8 cellular contexts compared by ENCODE assay signal in the genomic region with DNA sequence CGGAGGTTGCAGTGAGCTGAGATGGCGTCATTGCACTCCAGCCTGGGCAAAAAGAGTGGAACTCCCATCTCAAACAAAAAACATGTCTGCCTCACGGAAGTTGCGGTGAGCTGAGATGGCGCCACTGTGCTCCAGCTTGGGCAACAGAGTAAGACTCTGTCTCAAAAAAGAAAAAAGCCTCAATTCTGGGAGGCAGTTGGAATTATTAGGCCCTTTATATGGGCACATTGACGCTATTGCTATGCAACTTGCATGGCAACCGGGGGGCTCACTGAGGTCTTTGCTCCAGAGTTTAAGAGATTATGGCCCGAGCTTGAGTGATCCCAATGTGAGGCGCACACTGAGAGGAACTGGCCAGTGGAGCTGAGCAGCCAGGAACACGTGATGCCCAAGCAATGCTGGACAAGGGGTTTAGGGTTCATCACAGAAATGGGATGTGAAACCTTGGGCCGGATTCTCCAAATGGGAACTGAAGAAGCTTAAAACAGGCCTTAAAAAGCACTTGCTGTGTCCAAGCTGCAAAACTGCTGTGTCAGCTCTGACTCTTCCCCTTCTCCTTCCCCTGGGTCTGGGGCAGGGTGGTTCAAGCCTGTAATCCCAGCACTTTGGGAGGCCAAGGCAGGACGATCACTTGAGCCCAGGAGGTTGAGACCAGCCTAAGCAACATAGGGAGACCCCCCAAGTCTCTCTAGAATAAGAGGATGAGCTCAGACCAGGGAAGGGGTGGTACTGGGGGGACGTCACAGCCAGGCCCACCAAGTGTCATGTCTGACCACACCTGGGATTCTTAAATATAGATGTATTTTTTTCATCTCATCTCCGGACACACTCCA. TPM values are rescaled to one million over a fixed set of nuclear protein-coding genes. Genes with fewer than 3 reads are reported as not detected.
DNase-seq lines count a peak whose midpoint lies in the region; ATAC-seq, FAIRE-seq and TF ChIP-seq lines count a peak whose summit lies in the region.

No MANE protein-coding gene starts in this region.

- TF ChIP-seq EP300 in GM12878 (IDR thresholded peaks at IDR 0.05; ENCODE audit: borderline replicate concordance in 1 of 2, control insufficient read depth in 1 of 2, low read depth in 2 of 2, low read length in 2 of 2) = no peak

- H3K27ac ChIP-seq in CD4-positive, alpha-beta memory T cell (ENCODE audit: low read depth, low read length) = no peak overlapping the region
- H3K27ac ChIP-seq in GM12878 (ENCODE audit: control insufficient read depth, insufficient read depth) (peak overlapping the region; percentile 61), lung (ENCODE audit: low read depth in 1 of 2, low read length in 1 of 2) (peak overlapping the region in 1 of 2 donors; percentile 79), vagina (peak overlapping the region; percentile 96)

- in situ Hi-C loops in GM12878 (cut with MboI) = no loop called here

- FAIRE-seq in GM12878 (lab: Jason Lieb, UNC) = peak; percentile 78

- H4K20me1 ChIP-seq in GM12878 (ENCODE audit: control insufficient read depth, insufficient read depth) = no peaks in the 10 kb centered on the region

- TF ChIP-seq RAD21 in GM12878 (IDR thresholded peaks at IDR 0.05; ENCODE audit: insufficient read depth, low read depth, low read length) = no peak

- intact Hi-C loops in CD4-positive, alpha-beta memory T cell (cut with micrococcal nuclease) = loop anchor here (5.0 kb wide), 1 partner anchor 320 kb away; the partner anchor contains the start of gene CA11
- intact Hi-C loops in GM12878 (cut with micrococcal nuclease; ENCODE audit: unreplicated experiment) (loop anchor here (10.0 kb wide), 1 partner anchor 333 kb away; the partner anchor contains the start of gene DBP), vagina (cut with DNase I) (loop anchor here (10.0 kb wide), 2 partner anchors 93 to 333 kb away; partner anchors contain the start of genes DBP and PPP1R15A)

- POLR2A ChIA-PET in CD4-positive, alpha-beta memory T cell (lab: Charles Lee; ENCODE audit: partially characterized antibody) = interaction anchor here (0.8 to 5.6 kb wide), 15 partner anchors 8 to 179 kb away, joined by 3 to 134 read pairs (median 5); partner anchors contain the start of genes BAX, GYS1, NUCB1 and PPP1R15A
- POLR2A ChIA-PET in GM12878 (lab: Charles Lee) = interaction anchor here (0.6 to 4.2 kb wide), 12 partner anchors 12 to 179 kb away, joined by 3 to 53 read pairs (median 6); partner anchors contain the start of genes BAX, GYS1, NUCB1 and PPP1R15A

- H3K79me2 ChIP-seq in GM12878 (ENCODE audit: control insufficient read depth, insufficient read depth, low read length) = peaks cover 33% of the 10 kb centered on the region

- SMC1A ChIA-PET in GM12878 (lab: Charles Lee; ENCODE audit: uncharacterized antibody, unreplicated experiment) = interaction anchor here (0.9 to 3.2 kb wide), 11 partner anchors 10 to 179 kb away, joined by 3 to 28 read pairs (median 5); partner anchors contain the start of genes GYS1, HSD17B14 and RUVBL2

- no peaks in the 10 kb centered on the region for H3K9me3 Mint-ChIP-seq in CD4-positive, alpha-beta memory T cell

- peaks cover 28 to 55% (median 40%) of the 10 kb centered on the region in 4 donors for H3K4me1 Mint-ChIP-seq in CD4-positive, alpha-beta memory T cell

- RAD21 ChIA-PET in GM12878 (lab: Charles Lee; ENCODE audit: unreplicated experiment) = interaction anchor here (0.6 to 1.7 kb wide), 11 partner anchors 10 to 177 kb away, joined by 3 to 8 read pairs (median 4); partner anchors contain the start of genes GYS1, PPP1R15A and RUVBL2

- 64% methylated on average over 14 of the region's 14 CpGs for WGBS in GM12878 (ENCODE audit: insufficient coverage, insufficient replicate concordance, low lambda C conversion rate, missing lambda C conversion rate)
- 60 to 71% methylated on average over 14 of the region's 14 CpGs for WGBS in lung, 2 donors

- no peaks in the 10 kb centered on the region for H3K27me3 Mint-ChIP-seq in CD4-positive, alpha-beta memory T cell

- H2AFZ ChIP-seq in GM12878 (ENCODE audit: control insufficient read depth, low read depth, low read length) = no peak overlapping the region

- peak overlapping the region in 2 of 7 donors; percentile 69 to 98 for H3K27ac Mint-ChIP-seq in CD4-positive, alpha-beta memory T cell

- ATAC-seq in GM12878 (no peak), lung (ENCODE audit: insufficient read depth, low FRiP score) (no peak), HG02970 (IDR thresholded peaks at IDR 0.05; ENCODE audit: low FRiP score, unreplicated experiment) (no peak)

- H3K9me3 ChIP-seq in CD4-positive, alpha-beta memory T cell (ENCODE audit: control insufficient read depth in 1 of 2, low read length in 2 of 2) = no peaks in the 10 kb centered on the region
- H3K9me3 ChIP-seq in GM12878 (replicated peaks; ENCODE audit: control insufficient read depth, insufficient read depth, low read length) = no peaks in the 10 kb centered on the region
- no peaks in the 10 kb centered on the region for H3K9me3 ChIP-seq in lung (ENCODE audit: control insufficient read depth in 2 of 2, insufficient read depth in 1 of 2, low read length in 1 of 2)
- no peaks in the 10 kb centered on the region for H3K9me3 ChIP-seq in vagina
- H3K9me3 ChIP-seq in BE2C = no peaks in the 10 kb centered on the region

- peak overlapping the region; percentile 99 for H3K4me2 ChIP-seq in GM12878 (ENCODE audit: control insufficient read depth, insufficient read depth)

- H3K27me3 ChIP-seq in CD4-positive, alpha-beta memory T cell (ENCODE audit: insufficient read depth, low read length) = no peaks in the 10 kb centered on the region
- H3K27me3 ChIP-seq in GM12878 (replicated peaks in 1 of 2; ENCODE audit: control insufficient read depth in 2 of 2, insufficient read depth in 2 of 2, low read length in 1 of 2) = no peaks in the 10 kb centered on the region
- no peaks in the 10 kb centered on the region for H3K27me3 ChIP-seq in lung (ENCODE audit: control insufficient read depth, insufficient read depth)
- no peaks in the 10 kb centered on the region for H3K27me3 ChIP-seq in vagina
- H3K27me3 ChIP-seq in BE2C = no peaks in the 10 kb centered on the region

- H3K4me1 ChIP-seq in CD4-positive, alpha-beta memory T cell (ENCODE audit: insufficient read depth, low read length) = peaks cover 41% of the 10 kb centered on the region
- H3K4me1 ChIP-seq in GM12878 (ENCODE audit: control insufficient read depth, insufficient read depth, low read length) (peaks cover 32% of the 10 kb centered on the region), lung (ENCODE audit: control insufficient read depth in 2 of 2, insufficient read depth in 2 of 2, low read length in 2 of 2) (peaks cover 5% of the 10 kb centered on the region in 2 donors), vagina (peaks cover 40% of the 10 kb centered on the region), BE2C (peaks cover 27% of the 10 kb centered on the region)

- TF ChIP-seq CTCF in GM12878 (IDR thresholded peaks at IDR 0.05 in 2 of 3, conservative IDR thresholded peaks at IDR 0.05 in 1 of 3; ENCODE audit: control insufficient read depth in 2 of 3, extremely low read depth in 1 of 3, insufficient read depth in 1 of 3, low read depth in 3 of 3, low read length in 3 of 3) (no peak), lung (IDR thresholded peaks at IDR 0.05; ENCODE audit: control extremely low read depth, extremely low read depth) (no peak), vagina (IDR thresholded peaks at IDR 0.05) (no peak), BE2C (IDR thresholded peaks at IDR 0.05; ENCODE audit: low read depth, low read length) (no peak)

- H3K4me3 ChIP-seq in CD4-positive, alpha-beta memory T cell (ENCODE audit: low read length in 2 of 2) = no peak overlapping the region
- peak overlapping the region; percentile 93; the same call in 1 of the 2 replicates for H3K4me3 ChIP-seq in GM12878
- H3K4me3 ChIP-seq in lung = no peak overlapping the region
- peak overlapping the region; percentile 72 to 87 for H3K4me3 ChIP-seq in vagina
- no peak overlapping the region for H3K4me3 ChIP-seq in BE2C (ENCODE audit: low read depth, low read length)

- DNase-seq in CD4-positive, alpha-beta memory T cell = no peak
- DNase-seq in LoVo (ENCODE audit: low spot score) (peak; percentile 48), GM12878 (ENCODE audit: low read depth, low spot score) (no peak), lung (ENCODE audit: low spot score) (peak; percentile 55), vagina (ENCODE audit: extremely low spot score in 2 of 2) (no peak), middle frontal gyrus (ENCODE audit: extremely low spot score, low spot score) (no peak), BE2C (no peak)

- H3K9ac ChIP-seq in GM12878 (ENCODE audit: control insufficient read depth, insufficient read depth, low read length) = peak overlapping the region; percentile 28; the same call in 1 of the 2 replicates

- peaks cover 19 to 39% of the 10 kb centered on the region in 2 donors for H3K36me3 Mint-ChIP-seq in CD4-positive, alpha-beta memory T cell

- CTCF ChIA-PET in CD4-positive, alpha-beta memory T cell (lab: Charles Lee; ENCODE audit: partially characterized antibody) = interaction anchor here (0.8 to 5.4 kb wide), 7 partner anchors 26 to 180 kb away, joined by 4 to 50 read pairs (median 8); partner anchors contain the start of genes GYS1, HSD17B14 and RUVBL2
- CTCF ChIA-PET in GM12878 (lab: Yijun Ruan, JAX) = interaction anchor here (0.6 to 3.1 kb wide), 13 partner anchors 25 to 376 kb away, joined by 3 to 31 read pairs (median 5); partner anchors contain the start of genes CA11, GYS1, NUCB1 and RUVBL2

- no TSS peak for BruUV-seq in GM12878 (replicated peaks; lab: Mats Ljungman, UMichigan)

- TF ChIP-seq POLR2A in GM12878 (IDR thresholded peaks at IDR 0.05; ENCODE audit: low read depth, low read length) (peak; percentile 71), vagina (IDR thresholded peaks at IDR 0.05) (no peak)

- H3K4me3 Mint-ChIP-seq in CD4-positive, alpha-beta memory T cell = peak overlapping the region in 5 of 8 donors; percentile 1 to 46 (median 17)

- peaks cover 17% of the 10 kb centered on the region for H3K36me3 ChIP-seq in CD4-positive, alpha-beta memory T cell (ENCODE audit: insufficient read depth, low read length)
- peaks cover 5 to 34% of the 10 kb centered on the region in 2 experiments for H3K36me3 ChIP-seq in GM12878 (ENCODE audit: control insufficient read depth in 2 of 2, insufficient read depth in 2 of 2, low read length in 1 of 2)
- peaks cover 5 to 18% of the 10 kb centered on the region in 2 donors for H3K36me3 ChIP-seq in lung (ENCODE audit: control insufficient read depth in 2 of 2, insufficient read depth in 2 of 2, low read length in 2 of 2)
- peaks cover 0 to 26% of the 10 kb centered on the region in 2 donors for H3K36me3 ChIP-seq in vagina
- H3K36me3 ChIP-seq in BE2C = peaks cover 37% of the 10 kb centered on the region

RNA-seq across cellular contexts. Expression of gene FTL, which starts 2.5 kb away (rescaled TPM):
- total RNA-seq in CD4-positive, alpha-beta memory T cell = 1,000 to 10,000 TPM; 1,304 to 1,371 TPM
- 1,000 to 10,000 TPM; 3,537 to 4,474 TPM for polyA plus RNA-seq in CD4-positive, alpha-beta memory T cell
- 86.0 and 88.4 TPM in 2 replicates for total RNA-seq in GM12878 (2013; cell fraction: nucleolus; rRNA removed)
- total RNA-seq in GM12878 (2014; rRNA removed) (1,329 and 1,429 TPM in 2 replicates), GM12878 (2014; rRNA removed; fragmentation: Illumina TruSeq; extraction: Trizol) (1,207 and 1,334 TPM in 2 replicates), GM12878 (2021) (994 and 1,017 TPM in 2 replicates), lung (1,000 to 10,000 TPM; 2,880 to 6,540 TPM), vagina (4,380 TPM)
- 1,181 TPM for polyA plus RNA-seq in GM12878 (2011; ENCODE audit: low read depth)
- polyA plus RNA-seq in GM12878 (2011; rRNA removed) (148 and 364 TPM in 2 replicates), GM12878 (2014; fragmentation: Illumina TruSeq; extraction: Trizol) (1,187 and 1,762 TPM in 2 replicates), GM12878 (2014; fragmentation: Nextera tagmentation; extraction: Ambion mirVana) (1,000 to 10,000 TPM; 5,502 to 8,913 TPM), GM12878 (2014; rRNA removed) (1,363 and 1,437 TPM in 2 replicates), GM12878 (2016; fragmentation: Nextera tagmentation; extraction: Ambion mirVana) (1,000 to 10,000 TPM; 4,849 to 4,896 TPM), lung (over 10,000 TPM; 17,775 to 22,369 TPM)
- polyA plus RNA-seq in GM12878 (2011; cell fraction: cytosol; rRNA removed) = 1,075 and 1,106 TPM in 2 replicates
- polyA plus RNA-seq in GM12878 (2011; cell fraction: nucleus; rRNA removed) = 345 and 359 TPM in 2 replicates
- polyA plus RNA-seq in GM12878 (2012) = 1,628 and 2,313 TPM in 2 replicates
- polyA minus RNA-seq in GM12878 (2011; rRNA and poly(A)+ RNA removed) = 168 and 426 TPM in 2 replicates
- polyA minus RNA-seq in GM12878 (2011; cell fraction: cytosol; rRNA and poly(A)+ RNA removed) = 172 and 175 TPM in 2 replicates
- polyA minus RNA-seq in GM12878 (2011; cell fraction: nucleus; rRNA and poly(A)+ RNA removed) = 67.8 and 78.5 TPM in 2 replicates
- polyA plus RNA-seq in BE2C (2012; ENCODE audit: insufficient read depth, insufficient read length, low read depth) = 845 TPM

RNA-seq across cellular contexts. Expression of gene BAX, which starts 12.9 kb away (rescaled TPM):
- total RNA-seq in CD4-positive, alpha-beta memory T cell = 100 to 1,000 TPM; 173 to 183 TPM
- polyA plus RNA-seq in CD4-positive, alpha-beta memory T cell = 10 to 100 TPM; 56.5 to 66.8 TPM
- 45.7 and 48.8 TPM in 2 replicates for total RNA-seq in GM12878 (2013; cell fraction: nucleolus; rRNA removed)
- total RNA-seq in GM12878 (2014; rRNA removed) (114 and 119 TPM in 2 replicates), GM12878 (2014; rRNA removed; fragmentation: Illumina TruSeq; extraction: Trizol) (73.1 and 73.4 TPM in 2 replicates), GM12878 (2021) (221 and 223 TPM in 2 replicates), lung (100 to 1,000 TPM in 1 of 2 donors, 10 to 100 TPM in 1; 25.9 to 109 TPM), vagina (52.3 TPM)
- polyA plus RNA-seq in GM12878 (2011; ENCODE audit: low read depth) = 270 TPM
- polyA plus RNA-seq in GM12878 (2011; rRNA removed) (104 and 163 TPM in 2 replicates), GM12878 (2014; fragmentation: Illumina TruSeq; extraction: Trizol) (61.4 and 122 TPM in 2 replicates), GM12878 (2014; fragmentation: Nextera tagmentation; extraction: Ambion mirVana) (10 to 100 TPM in 1 of 2 experiments, 1 to 10 TPM in 1; 7.2 to 15.3 TPM), GM12878 (2014; rRNA removed) (205 and 237 TPM in 2 replicates), GM12878 (2016; fragmentation: Nextera tagmentation; extraction: Ambion mirVana) (100 to 1,000 TPM; 152 to 164 TPM), lung (100 to 1,000 TPM in 1 of 2 donors, 10 to 100 TPM in 1; 99.0 to 121 TPM)
- 226 and 231 TPM in 2 replicates for polyA plus RNA-seq in GM12878 (2011; cell fraction: cytosol; rRNA removed)
- 190 and 218 TPM in 2 replicates for polyA plus RNA-seq in GM12878 (2011; cell fraction: nucleus; rRNA removed)
- polyA plus RNA-seq in GM12878 (2012) = 155 and 219 TPM in 2 replicates
- 47.0 and 93.4 TPM in 2 replicates for polyA minus RNA-seq in GM12878 (2011; rRNA and poly(A)+ RNA removed)
- polyA minus RNA-seq in GM12878 (2011; cell fraction: cytosol; rRNA and poly(A)+ RNA removed) = 68.7 and 69.7 TPM in 2 replicates
- 66.3 and 104 TPM in 2 replicates for polyA minus RNA-seq in GM12878 (2011; cell fraction: nucleus; rRNA and poly(A)+ RNA removed)
- polyA plus RNA-seq in BE2C (2012; ENCODE audit: insufficient read depth, insufficient read length, low read depth) = 70.8 TPM

RNA-seq across cellular contexts. Expression of gene GYS1, which starts 25.5 kb away (rescaled TPM):
- 10 to 100 TPM; 56.2 to 56.4 TPM for total RNA-seq in CD4-positive, alpha-beta memory T cell
- polyA plus RNA-seq in CD4-positive, alpha-beta memory T cell = 10 to 100 TPM; 30.6 to 31.4 TPM
- total RNA-seq in GM12878 (2013; cell fraction: nucleolus; rRNA removed) = 77.6 and 83.1 TPM in 2 replicates
- total RNA-seq in GM12878 (2014; rRNA removed) (35.4 and 39.5 TPM in 2 replicates), GM12878 (2014; rRNA removed; fragmentation: Illumina TruSeq; extraction: Trizol) (20.2 and 21.5 TPM in 2 replicates), GM12878 (2021) (37.3 and 40.2 TPM in 2 replicates), lung (10 to 100 TPM; 34.1 to 49.7 TPM), vagina (32.2 TPM)
- 30.6 TPM for polyA plus RNA-seq in GM12878 (2011; ENCODE audit: low read depth)
- polyA plus RNA-seq in GM12878 (2011; rRNA removed) (36.0 and 62.0 TPM in 2 replicates), GM12878 (2014; fragmentation: Illumina TruSeq; extraction: Trizol) (40.6 and 44.3 TPM in 2 replicates), GM12878 (2014; fragmentation: Nextera tagmentation; extraction: Ambion mirVana) (1 to 10 TPM; 3.7 to 5.8 TPM), GM12878 (2014; rRNA removed) (42.2 and 45.5 TPM in 2 replicates), GM12878 (2016; fragmentation: Nextera tagmentation; extraction: Ambion mirVana) (10 to 100 TPM; 37.3 to 40.6 TPM), lung (10 to 100 TPM; 22.7 to 29.7 TPM)
- 72.2 and 76.1 TPM in 2 replicates for polyA plus RNA-seq in GM12878 (2011; cell fraction: cytosol; rRNA removed)
- 87.8 and 91.9 TPM in 2 replicates for polyA plus RNA-seq in GM12878 (2011; cell fraction: nucleus; rRNA removed)
- polyA plus RNA-seq in GM12878 (2012) = 49.4 and 54.4 TPM in 2 replicates
- polyA minus RNA-seq in GM12878 (2011; rRNA and poly(A)+ RNA removed) = 56.8 and 118 TPM in 2 replicates
- polyA minus RNA-seq in GM12878 (2011; cell fraction: cytosol; rRNA and poly(A)+ RNA removed) = 23.9 and 29.7 TPM in 2 replicates
- polyA minus RNA-seq in GM12878 (2011; cell fraction: nucleus; rRNA and poly(A)+ RNA removed) = 38.2 and 52.7 TPM in 2 replicates
- polyA plus RNA-seq in BE2C (2012; ENCODE audit: insufficient read depth, insufficient read length, low read depth) = 10.3 TPM

RNA-seq across cellular contexts. Expression of gene RUVBL2, which starts 26.1 kb away (rescaled TPM):
- total RNA-seq in CD4-positive, alpha-beta memory T cell = 10 to 100 TPM; 27.9 to 28.5 TPM
- 10 to 100 TPM; 48.6 to 51.9 TPM for polyA plus RNA-seq in CD4-positive, alpha-beta memory T cell
- total RNA-seq in GM12878 (2013; cell fraction: nucleolus; rRNA removed) = 60.9 and 67.9 TPM in 2 replicates
- total RNA-seq in GM12878 (2014; rRNA removed) = 195 and 202 TPM in 2 replicates
- total RNA-seq in GM12878 (2014; rRNA removed; fragmentation: Illumina TruSeq; extraction: Trizol) = 80.3 and 97.0 TPM in 2 replicates
- 134 and 142 TPM in 2 replicates for total RNA-seq in GM12878 (2021)
- 38.4 TPM for polyA plus RNA-seq in GM12878 (2011; ENCODE audit: low read depth)
- 58.7 and 117 TPM in 2 replicates for polyA plus RNA-seq in GM12878 (2011; rRNA removed)
- polyA plus RNA-seq in GM12878 (2011; cell fraction: cytosol; rRNA removed) = 182 and 281 TPM in 2 replicates
- polyA plus RNA-seq in GM12878 (2011; cell fraction: nucleus; rRNA removed) = 206 and 275 TPM in 2 replicates
- polyA plus RNA-seq in GM12878 (2012) = 88.4 and 111 TPM in 2 replicates
- polyA plus RNA-seq in GM12878 (2014; fragmentation: Illumina TruSeq; extraction: Trizol) = 11.8 and 53.8 TPM in 2 replicates
- 10 to 100 TPM; 33.8 to 70.6 TPM for polyA plus RNA-seq in GM12878 (2014; fragmentation: Nextera tagmentation; extraction: Ambion mirVana)
- 142 and 166 TPM in 2 replicates for polyA plus RNA-seq in GM12878 (2014; rRNA removed)
- polyA plus RNA-seq in GM12878 (2016; fragmentation: Nextera tagmentation; extraction: Ambion mirVana) = 100 to 1,000 TPM; 214 to 224 TPM
- 125 and 207 TPM in 2 replicates for polyA minus RNA-seq in GM12878 (2011; rRNA and poly(A)+ RNA removed)
- polyA minus RNA-seq in GM12878 (2011; cell fraction: cytosol; rRNA and poly(A)+ RNA removed) = 59.3 and 70.5 TPM in 2 replicates
- polyA minus RNA-seq in GM12878 (2011; cell fraction: nucleus; rRNA and poly(A)+ RNA removed) = 47.3 and 83.5 TPM in 2 replicates
- total RNA-seq in lung = 100 to 1,000 TPM in 1 of 2 donors, 10 to 100 TPM in 1; 85.6 to 108 TPM
- 100 to 1,000 TPM in 1 of 2 donors, 10 to 100 TPM in 1; 80.7 to 112 TPM for polyA plus RNA-seq in lung
- 100 TPM for total RNA-seq in vagina
- 359 TPM for polyA plus RNA-seq in BE2C (2012; ENCODE audit: insufficient read depth, insufficient read length, low read depth)

RNA-seq across cellular contexts. Expression of gene DHDH, which starts 34.1 kb away (rescaled TPM):
- 1 to 10 TPM; 1.2 to 1.6 TPM for total RNA-seq in CD4-positive, alpha-beta memory T cell
- 1 to 10 TPM in 1 of 2 donors, under 1 TPM in 1; 0.60 to 1.2 TPM for polyA plus RNA-seq in CD4-positive, alpha-beta memory T cell
- total RNA-seq in GM12878 (2013; cell fraction: nucleolus; rRNA removed) = not detected in 2 replicates
- not detected in 2 replicates for total RNA-seq in GM12878 (2014; rRNA removed)
- total RNA-seq in GM12878 (2014; rRNA removed; fragmentation: Illumina TruSeq; extraction: Trizol) = not detected in 2 replicates
- not detected in 2 replicates for total RNA-seq in GM12878 (2021)
- polyA plus RNA-seq in GM12878 (2011; ENCODE audit: low read depth) = not detected
- 0.15 and 0.23 TPM in 2 replicates for polyA plus RNA-seq in GM12878 (2011; rRNA removed)
- polyA plus RNA-seq in GM12878 (2011; cell fraction: cytosol; rRNA removed) = 0.25 and 0.28 TPM in 2 replicates
- polyA plus RNA-seq in GM12878 (2011; cell fraction: nucleus; rRNA removed) = 0.16 and 0.26 TPM in 2 replicates
- 1.1 and 1.2 TPM in 2 replicates for polyA plus RNA-seq in GM12878 (2012)
- polyA plus RNA-seq in GM12878 (2014; fragmentation: Illumina TruSeq; extraction: Trizol) = not detected in 2 replicates
- polyA plus RNA-seq in GM12878 (2014; fragmentation: Nextera tagmentation; extraction: Ambion mirVana) = under 1 TPM in 1 of 2 experiments, not detected in 1; 0.13 TPM
- polyA plus RNA-seq in GM12878 (2014; rRNA removed) = 0.19 TPM in 1 of 2 replicates, not detected in the other
- polyA plus RNA-seq in GM12878 (2016; fragmentation: Nextera tagmentation; extraction: Ambion mirVana) = under 1 TPM in 1 of 2 experiments, not detected in 1; 0.21 TPM
- polyA minus RNA-seq in GM12878 (2011; rRNA and poly(A)+ RNA removed) = not detected in 2 replicates
- polyA minus RNA-seq in GM12878 (2011; cell fraction: cytosol; rRNA and poly(A)+ RNA removed) = not detected in 2 replicates
- polyA minus RNA-seq in GM12878 (2011; cell fraction: nucleus; rRNA and poly(A)+ RNA removed) = not detected in 2 replicates
- total RNA-seq in lung = 1 to 10 TPM in 1 of 2 donors, under 1 TPM in 1; 0.51 to 2.8 TPM
- polyA plus RNA-seq in lung = 1 to 10 TPM in 1 of 2 donors, under 1 TPM in 1; 1.00 to 6.0 TPM
- not detected for total RNA-seq in vagina
- polyA plus RNA-seq in BE2C (2012; ENCODE audit: insufficient read depth, insufficient read length, low read depth) = not detected

Comparison
In these comparisons a context has a peak if more than half of its experiments do, and no peak if none do; other contexts are left out.
1. DNase-seq: peak in LoVo (single experiment) and lung (single experiment); none in CD4-positive, alpha-beta memory T cell (0 of 5), GM12878 (single experiment), vagina (0 of 2), middle frontal gyrus (single experiment) and BE2C (single experiment).
2. H3K4me3 ChIP-seq: peak in GM12878 (single experiment) and vagina (2 of 2); none in CD4-positive, alpha-beta memory T cell (0 of 2), lung (single experiment) and BE2C (single experiment).